In genomic region chr9:132283165-132283564, GRCh38 we compare ENCODE assay signal across 34 cellular contexts.
DNase-seq lines count a peak whose midpoint lies in the region; ATAC-seq and TF ChIP-seq lines count a peak whose summit lies in the region.
"Had no signal": no experiment of that assay in that cellular context is flagged by ENCODE, and none has a peak within 500 bp of the region (broad histone marks: within the 10 kb centered on the region; RNA-seq: fewer than 3 reads in every experiment).

No MANE protein-coding gene starts in this region.

- H3K27ac Mint-ChIP-seq in activated CD4-positive, alpha-beta T cell treated with anti-CD3 and anti-CD28 coated beads, Interleukin-2, amount 10 ng/mL, durations not matched to agents 7 days and 5 days, result no peak overlapping the region
- peak overlapping the region; percentile 3 for H3K27ac Mint-ChIP-seq in activated naive CD8-positive, alpha-beta T cell
- peak overlapping the region; percentile 60 for H3K27ac Mint-ChIP-seq in progenitor cell of endocrine pancreas
- H3K27ac Mint-ChIP-seq: neural progenitor cell, WTC11 had no signal

- DNase-seq in activated CD4-positive, alpha-beta T cell treated with anti-CD3 and anti-CD28 coated beads for 48 hours, result peak; percentile 41
- DNase-seq in activated CD4-positive, alpha-beta T cell treated with anti-CD3 and anti-CD28 coated beads, Interleukin-2, amount 10 ng/mL, durations not matched to agents 7 days and 5 days, result no peak
- peak; percentile 48 for DNase-seq in GM10248 (ENCODE audit: extremely low spot score)
- no peak for DNase-seq in progenitor cell of endocrine pancreas (ENCODE audit: low spot score, unreplicated experiment)
- DNase-seq in dorsolateral prefrontal cortex, result no peak
- no peak for DNase-seq in Kasumi-1 (lab: John Stamatoyannopoulos, UW)
- DNase-seq: activated CD8-positive, alpha-beta memory T cell treated with anti-CD3 and anti-CD28 coated beads for 24 hours; activated naive CD4-positive, alpha-beta T cell; activated T-cell treated with anti-CD3 and anti-CD28 coated beads, Interleukin-2, amount 50 U/mL, for 4 hours; CD8-positive, alpha-beta memory T cell; esophagus squamous epithelium; gastrocnemius medialis; H7; left colon; mammary epithelial cell; NCI-H1092; NCI-H1694 treated with DMSO at 0.1 percent for 48 hours; NCI-H2171 treated with DMSO at 0.1 percent for 48 hours; NCI-H526 treated with DMSO at 0.1 percent for 48 hours; PC-9; stimulated activated CD4-positive, alpha-beta T cell treated with anti-CD3 and anti-CD28 coated beads, Interleukin-12 subunit alpha, Interleukin-12 subunit beta, amount 100 ng/mL, for 4 hours; stimulated activated naive CD4-positive, alpha-beta T cell treated with Interleukin-2 at 50 U/mL for 16 hours; T-helper 9 cell; uterus had no signal

- no peak overlapping the region for H3K4me3 Mint-ChIP-seq in activated CD4-positive, alpha-beta T cell treated with anti-CD3 and anti-CD28 coated beads, Interleukin-2, amount 10 ng/mL, durations not matched to agents 7 days and 5 days
- H3K4me3 Mint-ChIP-seq in activated naive CD8-positive, alpha-beta T cell, result no peak overlapping the region
- H3K4me3 Mint-ChIP-seq in progenitor cell of endocrine pancreas (ENCODE audit: low read depth), result no peak overlapping the region
- H3K4me3 Mint-ChIP-seq: activated T-cell treated with anti-CD3 and anti-CD28 coated beads, Interleukin-2, amount 50 U/mL, for 4 hours; B cell; CD8-positive, alpha-beta memory T cell; neural progenitor cell; WTC11 had no signal

- H3K9me3 Mint-ChIP-seq in activated CD4-positive, alpha-beta T cell treated with anti-CD3 and anti-CD28 coated beads, Interleukin-2, amount 10 ng/mL, durations not matched to agents 7 days and 5 days, result no peaks in the 10 kb centered on the region
- H3K9me3 Mint-ChIP-seq in activated naive CD8-positive, alpha-beta T cell (ENCODE audit: low read depth), result no peaks in the 10 kb centered on the region
- no peaks in the 10 kb centered on the region for H3K9me3 Mint-ChIP-seq in progenitor cell of endocrine pancreas (ENCODE audit: low read depth)
- H3K9me3 Mint-ChIP-seq: activated T-cell treated with anti-CD3 and anti-CD28 coated beads, Interleukin-2, amount 50 U/mL, for 4 hours; CD8-positive, alpha-beta memory T cell; neural progenitor cell; WTC11 had no signal

- no peak for TF ChIP-seq CTCF in GM10248 (IDR thresholded peaks at IDR 0.05; ENCODE audit: control extremely low read depth, extremely low read depth, low read depth, missing control alignments)
- TF ChIP-seq CTCF in progenitor cell of endocrine pancreas (IDR thresholded peaks at IDR 0.05; ENCODE audit: unreplicated experiment), result no peak
- TF ChIP-seq CTCF in dorsolateral prefrontal cortex (IDR thresholded peaks at IDR 0.05 in 54 of 56, conservative IDR thresholded peaks at IDR 0.05 in 2 of 56; ENCODE audit: low read depth in 1 of 56, partially characterized antibody in 56 of 56), result no peak

- CTCF ChIA-PET in activated CD4-positive, alpha-beta T cell treated with anti-CD3 and anti-CD28 coated beads, Interleukin-2, amount 10 ng/mL, durations not matched to agents 7 days and 5 days (lab: Charles Lee), result no interaction called here
- CTCF ChIA-PET in GM10248 (lab: Yijun Ruan, JAX), result interaction anchor here (0.6 to 2.5 kb wide), 3 partner anchors 14 to 30 kb away, joined by 3 to 10 read pairs (median 4); no protein-coding TSS in a partner anchor

- no peak for ATAC-seq in HG03457 (IDR thresholded peaks at IDR 0.05; ENCODE audit: unreplicated experiment)
- ATAC-seq: gastrocnemius medialis, left colon, Right ventricle myocardium inferior, WTC11 had no signal

- H3K4me3 ChIP-seq in dorsolateral prefrontal cortex, result no peak overlapping the region
- H3K4me3 ChIP-seq: esophagus squamous epithelium, gastrocnemius medialis, hepatocyte, neural progenitor cell, PC-9, right atrium auricular region, thoracic aorta, uterus had no signal

- H3K27me3 Mint-ChIP-seq in activated CD4-positive, alpha-beta T cell treated with anti-CD3 and anti-CD28 coated beads, Interleukin-2, amount 10 ng/mL, durations not matched to agents 7 days and 5 days, result no peaks in the 10 kb centered on the region
- H3K27me3 Mint-ChIP-seq in activated naive CD8-positive, alpha-beta T cell, result no peaks in the 10 kb centered on the region
- H3K27me3 Mint-ChIP-seq in progenitor cell of endocrine pancreas, result no peaks in the 10 kb centered on the region
- H3K27me3 Mint-ChIP-seq: B cell; CD8-positive, alpha-beta memory T cell had no signal

- POLR2A ChIA-PET in activated CD4-positive, alpha-beta T cell treated with anti-CD3 and anti-CD28 coated beads, Interleukin-2, amount 10 ng/mL, durations not matched to agents 7 days and 5 days (lab: Charles Lee), result no interaction called here
- POLR2A ChIA-PET in GM10248 (lab: Yijun Ruan, JAX), result no interaction called here

- intact Hi-C loops in dorsolateral prefrontal cortex (cut with DNase I), result no loop called here

- peaks cover 58% of the 10 kb centered on the region for H3K36me3 Mint-ChIP-seq in activated CD4-positive, alpha-beta T cell treated with anti-CD3 and anti-CD28 coated beads, Interleukin-2, amount 10 ng/mL, durations not matched to agents 7 days and 5 days (ENCODE audit: low read depth)
- peaks cover 4% of the 10 kb centered on the region for H3K36me3 Mint-ChIP-seq in activated naive CD8-positive, alpha-beta T cell
- peaks cover 37% of the 10 kb centered on the region for H3K36me3 Mint-ChIP-seq in progenitor cell of endocrine pancreas (ENCODE audit: insufficient read depth)

- no peaks in the 10 kb centered on the region for H3K27me3 ChIP-seq in dorsolateral prefrontal cortex
- H3K27me3 ChIP-seq: esophagus squamous epithelium, gastrocnemius medialis, hepatocyte, neural progenitor cell, right atrium auricular region, uterus had no signal

- no peaks in the 10 kb centered on the region for H3K4me1 Mint-ChIP-seq in activated CD4-positive, alpha-beta T cell treated with anti-CD3 and anti-CD28 coated beads, Interleukin-2, amount 10 ng/mL, durations not matched to agents 7 days and 5 days
- H3K4me1 Mint-ChIP-seq in activated naive CD8-positive, alpha-beta T cell (ENCODE audit: low read depth), result peaks cover 5% of the 10 kb centered on the region
- H3K4me1 Mint-ChIP-seq in progenitor cell of endocrine pancreas (ENCODE audit: low read depth), result peaks cover 11% of the 10 kb centered on the region
- H3K4me1 Mint-ChIP-seq: B cell, neural progenitor cell, WTC11 had no signal

- H3K27ac ChIP-seq in dorsolateral prefrontal cortex, result no peak overlapping the region
- H3K27ac ChIP-seq: esophagus squamous epithelium, gastrocnemius medialis, hepatocyte, neural progenitor cell, parathyroid adenoma, PC-9, right atrium auricular region, thoracic aorta, uterus had no signal

Comparison
In these comparisons a context has a peak if more than half of its experiments do, and no peak if none do; other contexts are left out.
1. DNase-seq: peak in activated CD4-positive, alpha-beta T cell treated with anti-CD3 and anti-CD28 coated beads for 48 hours (single experiment) and GM10248 (single experiment); none in activated CD4-positive, alpha-beta T cell treated with anti-CD3 and anti-CD28 coated beads, Interleukin-2, amount 10 ng/mL, durations not matched to agents 7 days and 5 days (single experiment), progenitor cell of endocrine pancreas (single experiment), dorsolateral prefrontal cortex (0 of 10) and Kasumi-1 (0 of 2).